ENCODE assay signal across 8 cellular contexts in the genomic region with DNA sequence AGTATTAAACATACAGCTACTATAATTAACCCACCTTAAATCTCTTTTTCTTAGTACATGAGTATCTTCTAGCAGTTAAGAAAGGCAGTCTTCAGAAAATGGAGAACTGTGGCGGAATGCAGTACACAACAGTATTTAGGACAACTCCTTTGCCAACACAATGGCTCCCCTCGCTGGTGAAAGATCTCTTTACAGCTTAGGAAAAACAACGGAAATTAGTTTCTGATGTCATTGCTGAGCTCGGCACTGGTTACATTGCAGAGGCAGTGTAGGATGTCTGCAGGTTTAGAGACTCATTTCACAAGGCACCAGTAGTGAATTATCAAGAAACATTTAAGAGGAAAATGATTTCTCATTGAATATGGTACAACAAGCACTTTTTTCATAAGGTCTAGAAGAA. TPM values are rescaled to one million over a fixed set of nuclear protein-coding genes. Genes with fewer than 3 reads are reported as not detected.
DNase-seq lines count a peak whose midpoint lies in the region; FAIRE-seq and TF ChIP-seq lines count a peak whose summit lies in the region.

No MANE protein-coding gene starts in this region.

- H3K27ac Mint-ChIP-seq in HFFc6 = no peak overlapping the region
- peak overlapping the region; percentile 67 for H3K27ac Mint-ChIP-seq in T-helper 2 cell treated with Interferon-gamma antibody and Interleukin-4, amounts not matched to agents 5 μg/mL and 100 μg/mL, for 36 hours

- H3K4me3 Mint-ChIP-seq in HFFc6 = no peak overlapping the region
- no peak overlapping the region for H3K4me3 Mint-ChIP-seq in T-helper 2 cell treated with Interferon-gamma antibody and Interleukin-4, amounts not matched to agents 5 μg/mL and 100 μg/mL, for 36 hours

- no CpG with 5 or more reads among the region's 4 CpGs for WGBS in neuronal stem cell (ENCODE audit: extremely low coverage in 2 of 2, insufficient read length in 2 of 2, insufficient replicate concordance in 1 of 2), 2 donors
- whole genome bisulfite sequencing in spleen, 5 donors = 49 to 68% (median 56%) methylated on average over 4 of the region's 4 CpGs

- H2BK120ac ChIP-seq in neuronal stem cell (ENCODE audit: low read depth, low read length) = no peak overlapping the region

- no peak overlapping the region for H3K4me3 ChIP-seq in neuronal stem cell (ENCODE audit: low read length in 2 of 2)
- no peak overlapping the region for H3K4me3 ChIP-seq in spleen

- H4K8ac ChIP-seq in neuronal stem cell (ENCODE audit: low read depth, low read length) = no peak overlapping the region

- H3K23ac ChIP-seq in neuronal stem cell (ENCODE audit: low read depth, low read length, poor library complexity) = no peak overlapping the region

- no peaks in the 10 kb centered on the region for H3K27me3 Mint-ChIP-seq in HFFc6 (ENCODE audit: insufficient read depth)
- no peaks in the 10 kb centered on the region for H3K27me3 Mint-ChIP-seq in T-helper 2 cell treated with Interferon-gamma antibody and Interleukin-4, amounts not matched to agents 5 μg/mL and 100 μg/mL, for 36 hours (ENCODE audit: low read depth)

- H3K14ac ChIP-seq in neuronal stem cell (ENCODE audit: low read length) = no peak overlapping the region

- H3K27ac ChIP-seq in neuronal stem cell (replicated peaks; ENCODE audit: low read length) (no peak overlapping the region), spleen (no peak overlapping the region)

- no peak overlapping the region for H4K91ac ChIP-seq in neuronal stem cell (ENCODE audit: low read depth, low read length, poor library complexity)

- H3K27me3 ChIP-seq in neuronal stem cell (ENCODE audit: control insufficient read depth in 3 of 3, insufficient read depth in 3 of 3, low read depth in 1 of 3, low read length in 3 of 3) (no peaks in the 10 kb centered on the region), spleen (replicated peaks in 1 of 7) (no peaks in the 10 kb centered on the region)

- no peak overlapping the region for H2AK5ac ChIP-seq in neuronal stem cell (ENCODE audit: low read depth, low read length)

- H2AFZ ChIP-seq in neuronal stem cell (ENCODE audit: low read length) = no peak overlapping the region

- no peak overlapping the region for H3K18ac ChIP-seq in neuronal stem cell (ENCODE audit: low read length)

- H2BK5ac ChIP-seq in neuronal stem cell (ENCODE audit: low read length) = no peak overlapping the region

- H3K4me1 Mint-ChIP-seq in HFFc6 (ENCODE audit: low read depth) = peaks cover 5% of the 10 kb centered on the region; the same call in 1 of the 2 replicates
- peaks cover 24% of the 10 kb centered on the region for H3K4me1 Mint-ChIP-seq in T-helper 2 cell treated with Interferon-gamma antibody and Interleukin-4, amounts not matched to agents 5 μg/mL and 100 μg/mL, for 36 hours (ENCODE audit: low read depth)

- no peak overlapping the region for H3K9ac ChIP-seq in neuronal stem cell (ENCODE audit: low read depth, low read length, poor library complexity)

- no peaks in the 10 kb centered on the region for H3K4me1 ChIP-seq in neuronal stem cell (ENCODE audit: control insufficient read depth in 2 of 2, insufficient read depth in 1 of 2, low read depth in 1 of 2, low read length in 2 of 2)
- peaks cover 0 to 21% (median 0%) of the 10 kb centered on the region in 6 donors for H3K4me1 ChIP-seq in spleen

- H3K4ac ChIP-seq in neuronal stem cell (ENCODE audit: low read length) = no peak overlapping the region

- TF ChIP-seq POLR2A in erythroblast (IDR thresholded peaks at IDR 0.05; ENCODE audit: low read length) = no peak
- TF ChIP-seq POLR2A in spleen (IDR thresholded peaks at IDR 0.05) = no peak
- no peak for TF ChIP-seq POLR2A in H54 (IDR thresholded peaks at IDR 0.05; ENCODE audit: low read depth, low read length)

- H3K79me1 ChIP-seq in neuronal stem cell (ENCODE audit: low read depth, low read length) = no peaks in the 10 kb centered on the region

- peaks cover 27% of the 10 kb centered on the region; the same call in 1 of the 2 replicates for H3K36me3 Mint-ChIP-seq in HFFc6 (ENCODE audit: low read depth)
- H3K36me3 Mint-ChIP-seq in T-helper 2 cell treated with Interferon-gamma antibody and Interleukin-4, amounts not matched to agents 5 μg/mL and 100 μg/mL, for 36 hours (ENCODE audit: low read depth) = peaks cover 43% of the 10 kb centered on the region

- no peak overlapping the region for H2BK15ac ChIP-seq in neuronal stem cell (ENCODE audit: low read length)

- no peak overlapping the region for H2BK12ac ChIP-seq in neuronal stem cell (ENCODE audit: low read length)

- TF ChIP-seq CTCF in HFFc6 (IDR thresholded peaks at IDR 0.05) (peak; percentile 70), spleen (IDR thresholded peaks at IDR 0.05 in 8 of 11, conservative IDR thresholded peaks at IDR 0.05 in 3 of 11) (peak in 5 of 11 experiments; percentile 10 to 47 (median 19))

- no peak for FAIRE-seq in H54 (lab: Jason Lieb, UNC)

- DNase-seq in DMS153 treated with DMSO at 0.1 percent for 48 hours (lab: John Stamatoyannopoulos, UW; ENCODE audit: unreplicated experiment) (peak; percentile 40), HFFc6 (peak; percentile 71), erythroblast (lab: John Stamatoyannopoulos, UW) (peak; percentile 61 to 68), neuronal stem cell (ENCODE audit: low spot score) (peak; percentile 42), GF-D8 (lab: John Stamatoyannopoulos, UW) (no peak), spleen (no peak), H54 (ENCODE audit: insufficient read length, low spot score) (no peak)
- DNase-seq in T-helper 2 cell treated with Interferon-gamma antibody and Interleukin-4, amounts not matched to agents 5 μg/mL and 100 μg/mL, for 36 hours (ENCODE audit: low spot score) = peak; percentile 47

- H3K9me3 ChIP-seq in neuronal stem cell (replicated peaks in 1 of 2; ENCODE audit: control insufficient read depth in 2 of 2, insufficient read depth in 1 of 2, low read depth in 1 of 2, low read length in 2 of 2) = no peaks in the 10 kb centered on the region
- no peaks in the 10 kb centered on the region for H3K9me3 ChIP-seq in spleen

- peaks cover 25 to 92% of the 10 kb centered on the region in 2 donors for H3K36me3 ChIP-seq in neuronal stem cell (replicated peaks in 1 of 2; ENCODE audit: control insufficient read depth in 2 of 2, insufficient read depth in 2 of 2, low read length in 2 of 2)
- peaks cover 3 to 98% (median 55%) of the 10 kb centered on the region in 6 donors for H3K36me3 ChIP-seq in spleen

- no peaks in the 10 kb centered on the region for H3K9me3 Mint-ChIP-seq in HFFc6
- H3K9me3 Mint-ChIP-seq in T-helper 2 cell treated with Interferon-gamma antibody and Interleukin-4, amounts not matched to agents 5 μg/mL and 100 μg/mL, for 36 hours = no peaks in the 10 kb centered on the region

- intact Hi-C loops in spleen (cut with DNase I; ENCODE audit: low total_unique reads) = loop anchor here (10.0 kb wide), 1 partner anchor 1615 kb away; no protein-coding TSS in a partner anchor

- H3K4me2 ChIP-seq in neuronal stem cell (ENCODE audit: insufficient read depth, low read length, poor library complexity, severe bottlenecking) = no peak overlapping the region

RNA-seq across cellular contexts. Expression of gene GLRX3, which starts 43.4 kb away (rescaled TPM):
- 100 to 1,000 TPM in 5 of 6 experiments, 10 to 100 TPM in 1; 96.2 to 123 (median 112) TPM for total RNA-seq in HFFc6 (2021; fragmentation: NEBNext Ultra II Directional; extraction: Animal tissue kit (Norgen Biotek cat#: 25700))
- polyA plus RNA-seq in neuronal stem cell (2013, experiment 1 of 2) = 124 TPM
- polyA plus RNA-seq in neuronal stem cell (2013, experiment 2 of 2) = 125 TPM
- 10 to 100 TPM; 32.2 to 46.3 (median 38.8) TPM for total RNA-seq in spleen
- 10 to 100 TPM; 41.5 to 63.2 (median 51.7) TPM for polyA plus RNA-seq in spleen

Comparison
In these comparisons a context has a peak if more than half of its experiments do, and no peak if none do; other contexts are left out.
1. DNase-seq: peak in DMS153 treated with DMSO at 0.1 percent for 48 hours (single experiment), HFFc6 (single experiment), T-helper 2 cell treated with Interferon-gamma antibody and Interleukin-4, amounts not matched to agents 5 μg/mL and 100 μg/mL, for 36 hours (single experiment), erythroblast (2 of 2) and neuronal stem cell (single experiment); none in GF-D8 (single experiment), spleen (single experiment) and H54 (single experiment).